9 cellular contexts compared by ENCODE assay signal in the genomic region with DNA sequence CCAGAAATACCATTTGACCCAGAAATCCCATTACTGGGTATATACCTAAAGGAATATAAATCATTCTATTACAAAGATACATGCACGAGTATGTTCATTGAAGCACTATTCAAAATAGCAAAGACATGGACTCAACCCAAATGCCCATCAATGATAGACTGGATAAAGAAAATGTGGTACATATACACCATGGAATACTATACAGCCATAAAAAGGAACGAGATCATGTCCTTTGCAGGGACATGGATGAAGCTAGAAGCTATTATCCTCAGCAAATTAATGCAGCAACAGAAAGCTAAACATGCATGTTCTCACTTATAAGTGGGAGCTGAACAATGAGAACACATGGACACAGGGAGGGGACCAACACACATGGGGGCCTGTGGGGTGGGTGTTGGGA. TPM values are rescaled to one million over a fixed set of nuclear protein-coding genes. Genes with fewer than 3 reads are reported as not detected.
DNase-seq lines count a peak whose midpoint lies in the region; ATAC-seq and TF ChIP-seq lines count a peak whose summit lies in the region.
"Not testable (repeated sequence)": the region's sequence is repeated elsewhere in the genome, so short reads cannot be mapped to it uniquely, and the experiment has no call there.
"Had no signal": no experiment of that assay in that cellular context is flagged by ENCODE, and none has a peak within 500 bp of the region (broad histone marks: within the 10 kb centered on the region; RNA-seq: fewer than 3 reads in every experiment).

No MANE protein-coding gene starts in this region.

- H3K4me1 Mint-ChIP-seq in activated T-cell treated with anti-CD3 and anti-CD28 coated beads, Interleukin-2, amount 50 U/mL, for 24 hours (ENCODE audit: low read depth), result peaks cover 23% of the 10 kb centered on the region
- peaks cover 19 to 35% (median 27%) of the 10 kb centered on the region in 7 donors for H3K4me1 Mint-ChIP-seq in naive thymus-derived CD4-positive, alpha-beta T cell

- H3K4me2 ChIP-seq in BLaER1, result peak overlapping the region; percentile 99

- H3K27ac ChIP-seq in BLaER1, result peak overlapping the region; percentile 97
- H3K27ac ChIP-seq in HEK293 (ENCODE audit: extremely low read depth, low read depth, low read length), result not testable (repeated sequence)
- peak overlapping the region; percentile 91 for H3K27ac ChIP-seq in RWPE2 (ENCODE audit: poor library complexity, severe bottlenecking)
- peak overlapping the region; percentile 95 to 99 for H3K27ac ChIP-seq in breast epithelium
- H3K27ac ChIP-seq in cardiac muscle cell, result peak overlapping the region; percentile 93
- H3K27ac ChIP-seq in naive thymus-derived CD4-positive, alpha-beta T cell (ENCODE audit: low read depth, low read length), result peak overlapping the region; percentile 99
- peak overlapping the region; percentile 94 to 100 (median 98) for H3K27ac ChIP-seq in spleen

- not testable (repeated sequence) for H4K20me1 ChIP-seq in BLaER1

- peak overlapping the region; percentile 97 for H3K27ac Mint-ChIP-seq in activated T-cell treated with anti-CD3 and anti-CD28 coated beads, Interleukin-2, amount 50 U/mL, for 24 hours
- H3K27ac Mint-ChIP-seq in naive thymus-derived CD4-positive, alpha-beta T cell, result peak overlapping the region; percentile 97 to 99 (median 99)

- H3K9me3 Mint-ChIP-seq in activated T-cell treated with anti-CD3 and anti-CD28 coated beads, Interleukin-2, amount 50 U/mL, for 24 hours; naive thymus-derived CD4-positive, alpha-beta T cell: not testable (repeated sequence)

- not testable (repeated sequence) for TF ChIP-seq CTCF in HEK293 (tag by site-specific recombination; IDR thresholded peaks at IDR 0.05); RWPE2 (IDR thresholded peaks at IDR 0.05; ENCODE audit: poor library complexity, severe bottlenecking); breast epithelium (IDR thresholded peaks at IDR 0.05); cardiac muscle cell (IDR thresholded peaks at IDR 0.05; ENCODE audit: low read depth, low read length); spleen (IDR thresholded peaks at IDR 0.05 in 8 of 11, conservative IDR thresholded peaks at IDR 0.05 in 3 of 11)

- H3K4me3 Mint-ChIP-seq in activated T-cell treated with anti-CD3 and anti-CD28 coated beads, Interleukin-2, amount 50 U/mL, for 24 hours, result peak overlapping the region; percentile 90
- H3K4me3 Mint-ChIP-seq in naive thymus-derived CD4-positive, alpha-beta T cell, result peak overlapping the region; percentile 89 to 97 (median 94)

- not testable (repeated sequence) for ATAC-seq in RWPE2 (ENCODE audit: low read depth); naive thymus-derived CD4-positive, alpha-beta T cell

- H3K27me3 ChIP-seq in BLaER1; RWPE2 (ENCODE audit: insufficient read depth, poor library complexity, severe bottlenecking); breast epithelium; cardiac muscle cell; naive thymus-derived CD4-positive, alpha-beta T cell (ENCODE audit: control insufficient read depth in 2 of 2, insufficient read depth in 2 of 2, low read length in 2 of 2); spleen (replicated peaks in 1 of 7): not testable (repeated sequence)

- TF ChIP-seq POLR2A in breast epithelium (IDR thresholded peaks at IDR 0.05); spleen (IDR thresholded peaks at IDR 0.05): not testable (repeated sequence)

- H3K27me3 Mint-ChIP-seq in activated T-cell treated with anti-CD3 and anti-CD28 coated beads, Interleukin-2, amount 50 U/mL, for 24 hours; naive thymus-derived CD4-positive, alpha-beta T cell: not testable (repeated sequence)

- WGBS in spleen, 5 donors, result 60 to 71% (median 65%) methylated on average over 2 of the region's 2 CpGs

- H3K4me1 ChIP-seq in BLaER1 (peaks cover 82% of the 10 kb centered on the region), cardiac muscle cell (ENCODE audit: low read depth) (peaks cover 19% of the 10 kb centered on the region), spleen (peaks cover 21 to 70% (median 47%) of the 10 kb centered on the region in 6 donors)
- H3K4me1 ChIP-seq in HEK293 (ENCODE audit: control insufficient read depth, insufficient read depth, low read length); RWPE2 (ENCODE audit: insufficient read depth, poor library complexity, severe bottlenecking); breast epithelium: not testable (repeated sequence)
- peaks cover 13 to 15% of the 10 kb centered on the region in 2 donors for H3K4me1 ChIP-seq in naive thymus-derived CD4-positive, alpha-beta T cell (ENCODE audit: control insufficient read depth in 2 of 2, insufficient read depth in 2 of 2, low read length in 2 of 2)

- POLR2A ChIA-PET in HEK293 (lab: Yijun Ruan, JAX), result interaction anchor here (0.6 to 2.8 kb wide), 4 partner anchors 14 to 80 kb away, joined by 3 to 10 read pairs (median 3); a partner anchor contains a TSS
- POLR2A ChIA-PET in naive thymus-derived CD4-positive, alpha-beta T cell (lab: Charles Lee), result interaction anchor here (0.6 to 3.4 kb wide), 9 partner anchors 9 to 617 kb away, joined by 3 to 14 read pairs (median 6); a partner anchor contains a TSS

- H3K4me3 ChIP-seq in BLaER1 (peak overlapping the region; percentile 73), breast epithelium (peak overlapping the region in 2 of 3 donors; percentile 89 to 98), cardiac muscle cell (peak overlapping the region; percentile 87), spleen (peak overlapping the region in 3 of 8 donors; percentile 83 to 92 (median 86))
- H3K4me3 ChIP-seq in HEK293 (ENCODE audit: low read depth, low read length); RWPE2 (ENCODE audit: severe bottlenecking); naive thymus-derived CD4-positive, alpha-beta T cell (ENCODE audit: low read length): not testable (repeated sequence)

- CTCF ChIA-PET in HEK293 (lab: Yijun Ruan, JAX), result interaction anchor here (2.9 kb wide), 1 partner anchor 18 kb away, joined by 22 read pairs; no protein-coding TSS in a partner anchor
- CTCF ChIA-PET in naive thymus-derived CD4-positive, alpha-beta T cell (lab: Charles Lee), result interaction anchor here (2.7 kb wide), 1 partner anchor 19 kb away, joined by 11 read pairs; no protein-coding TSS in a partner anchor

- peaks cover 24% of the 10 kb centered on the region for H3K36me3 Mint-ChIP-seq in activated T-cell treated with anti-CD3 and anti-CD28 coated beads, Interleukin-2, amount 50 U/mL, for 24 hours (ENCODE audit: low read depth)
- H3K36me3 Mint-ChIP-seq in naive thymus-derived CD4-positive, alpha-beta T cell, result not testable (repeated sequence)

- H3K36me3 ChIP-seq in BLaER1 (peaks cover 15% of the 10 kb centered on the region), spleen (peaks cover 0 to 19% (median 2%) of the 10 kb centered on the region in 6 donors)
- not testable (repeated sequence) for H3K36me3 ChIP-seq in HEK293 (ENCODE audit: control insufficient read depth in 2 of 2, insufficient read depth in 1 of 2, low read length in 2 of 2); RWPE2 (ENCODE audit: low read depth); breast epithelium; cardiac muscle cell
- peaks cover 0 to 17% (median 0%) of the 10 kb centered on the region in 3 experiments for H3K36me3 ChIP-seq in naive thymus-derived CD4-positive, alpha-beta T cell (ENCODE audit: control insufficient read depth in 2 of 3, insufficient read depth in 3 of 3, low read length in 3 of 3)

- H3K9ac ChIP-seq in BLaER1, result peak overlapping the region; percentile 90

- H3K9me3 ChIP-seq in BLaER1; HEK293 (ENCODE audit: control insufficient read depth, insufficient read depth, low read depth, low read length); RWPE2 (ENCODE audit: severe bottlenecking); breast epithelium; cardiac muscle cell (ENCODE audit: low read depth); naive thymus-derived CD4-positive, alpha-beta T cell (ENCODE audit: control insufficient read depth in 2 of 3, low read length in 3 of 3); spleen: not testable (repeated sequence)

- intact Hi-C loops in breast epithelium (cut with DNase I; ENCODE audit: low total_unique reads); spleen (cut with DNase I; ENCODE audit: low total_unique reads): not testable (repeated sequence)
- intact Hi-C loops in naive thymus-derived CD4-positive, alpha-beta T cell (cut with micrococcal nuclease), result loop anchor here in 1 of 2 donors (5.0 kb wide), 1 partner anchor 61 kb away; a partner anchor contains a TSS

- DNase-seq in RWPE2 (ENCODE audit: low spot score); activated T-cell treated with anti-CD3 and anti-CD28 coated beads, Interleukin-2, amount 50 U/mL, for 24 hours; breast epithelium (ENCODE audit: low spot score in 2 of 2); cardiac muscle cell (ENCODE audit: low read depth in 1 of 2, low spot score in 1 of 2); naive thymus-derived CD4-positive, alpha-beta T cell; spleen: not testable (repeated sequence)

RNA-seq across cellular contexts. Expression of a gene that starts 1.2 kb away (rescaled TPM):
- 10 to 100 TPM; 14.2 to 35.1 (median 25.6) TPM for total RNA-seq in breast epithelium
- total RNA-seq in cardiac muscle cell, result 74.0 and 87.3 TPM in 2 replicates
- polyA plus RNA-seq in cardiac muscle cell, result 30.8 and 34.4 TPM in 2 replicates
- total RNA-seq in naive thymus-derived CD4-positive, alpha-beta T cell, result 10 to 100 TPM; 19.9 to 30.3 (median 27.3) TPM
- 1 to 10 TPM; 4.4 to 7.5 TPM for polyA plus RNA-seq in naive thymus-derived CD4-positive, alpha-beta T cell
- 10 to 100 TPM; 43.1 to 82.5 (median 51.0) TPM for total RNA-seq in spleen
- 10 to 100 TPM; 40.8 to 90.0 (median 64.5) TPM for polyA plus RNA-seq in spleen

RNA-seq across cellular contexts. Expression of a gene that starts 5.5 kb away (rescaled TPM):
- total RNA-seq in breast epithelium, result not detected
- total RNA-seq in cardiac muscle cell, result 0.07 and 1.1 TPM in 2 replicates
- 1.3 TPM in 1 of 2 replicates, not detected in the other for polyA plus RNA-seq in cardiac muscle cell
- total RNA-seq in naive thymus-derived CD4-positive, alpha-beta T cell, result 1 to 10 TPM in 1 of 5 experiments, under 1 TPM in 4; 0.22 to 3.0 (median 0.32) TPM
- polyA plus RNA-seq in naive thymus-derived CD4-positive, alpha-beta T cell, result under 1 TPM; 0.40 to 0.58 TPM
- total RNA-seq in spleen, result 100 to 1,000 TPM in 3 of 7 donors, 10 to 100 TPM in 4; 77.0 to 120 (median 98.0) TPM
- polyA plus RNA-seq in spleen, result 100 to 1,000 TPM; 202 to 312 (median 278) TPM
- total RNA-seq: dermis microvascular lymphatic vessel endothelial cell had no signal

RNA-seq across cellular contexts. Expression of a gene that starts 24.5 kb away (rescaled TPM):
- total RNA-seq in breast epithelium (10 to 100 TPM; 23.2 to 38.1 (median 27.9) TPM), cardiac muscle cell (32.9 and 71.6 TPM in 2 replicates), spleen (10 to 100 TPM; 44.3 to 63.5 (median 54.5) TPM)
- polyA plus RNA-seq in cardiac muscle cell (46.5 and 49.8 TPM in 2 replicates), spleen (10 to 100 TPM; 21.1 to 34.0 (median 26.6) TPM)
- 100 to 1,000 TPM in 3 of 5 experiments, 10 to 100 TPM in 2; 70.9 to 117 (median 111) TPM for total RNA-seq in naive thymus-derived CD4-positive, alpha-beta T cell
- 10 to 100 TPM; 26.0 to 37.8 TPM for polyA plus RNA-seq in naive thymus-derived CD4-positive, alpha-beta T cell

RNA-seq across cellular contexts. Expression of a gene that starts 48.0 kb away (rescaled TPM):
- under 1 TPM; 0.15 to 0.48 (median 0.33) TPM for total RNA-seq in breast epithelium
- 2.6 and 2.7 TPM in 2 replicates for total RNA-seq in cardiac muscle cell
- polyA plus RNA-seq in cardiac muscle cell, result 2.6 and 5.0 TPM in 2 replicates
- total RNA-seq in naive thymus-derived CD4-positive, alpha-beta T cell, result 1 to 10 TPM in 2 of 5 experiments, under 1 TPM in 3; 0.32 to 1.6 (median 0.89) TPM
- not detected for polyA plus RNA-seq in naive thymus-derived CD4-positive, alpha-beta T cell
- total RNA-seq in spleen, result 1 to 10 TPM in 2 of 7 donors, under 1 TPM in 3, not detected in 2; 0.26 to 1.5 (median 0.82) TPM
- polyA plus RNA-seq in spleen, result under 1 TPM; 0.33 to 0.46 (median 0.42) TPM

RNA-seq across cellular contexts. Expression of a gene that starts 48.3 kb away (rescaled TPM):
- total RNA-seq in breast epithelium (10 to 100 TPM; 15.1 to 19.5 (median 17.8) TPM), cardiac muscle cell (54.4 and 69.8 TPM in 2 replicates), spleen (10 to 100 TPM; 26.9 to 41.1 (median 29.8) TPM)
- polyA plus RNA-seq in cardiac muscle cell (80.2 and 98.9 TPM in 2 replicates), spleen (10 to 100 TPM; 30.0 to 91.4 (median 68.1) TPM)
- total RNA-seq in naive thymus-derived CD4-positive, alpha-beta T cell, result 10 to 100 TPM; 31.1 to 47.0 (median 42.1) TPM
- polyA plus RNA-seq in naive thymus-derived CD4-positive, alpha-beta T cell, result 10 to 100 TPM; 22.6 to 40.4 TPM

Comparison
In these comparisons a context has a peak if more than half of its experiments do, and no peak if none do; other contexts are left out.
1. RNA of a gene that starts 5.5 kb away (total RNA-seq): 77.0 to 120 TPM in spleen; 0.07 to 1.1 TPM in cardiac muscle cell, 0.22 to 3.0 TPM in naive thymus-derived CD4-positive, alpha-beta T cell and not detected in breast epithelium; every median in the first group is over 10 times any median in the second.